18 cellular contexts compared by ENCODE assay signal in genomic region chr5:85334-85995, GRCh38. TPM values are rescaled to one million over a fixed set of nuclear protein-coding genes. Genes with fewer than 3 reads are reported as not detected.
"Had no signal": no experiment of that assay in that cellular context is flagged by ENCODE, and none has a peak within 500 bp of the region (broad histone marks: within the 10 kb centered on the region; RNA-seq: fewer than 3 reads in every experiment).

No MANE protein-coding gene starts in this region.

- H3K4me1 ChIP-seq: psoas muscle, sigmoid colon, tibial nerve had no signal

- H3K9me3 Mint-ChIP-seq: activated T-cell treated with anti-CD3 and anti-CD28 coated beads, Interleukin-2, amount 50 U/mL, for 4 hours; stimulated activated naive B cell treated with anti-CD40 and anti-IgM and Interleukin-4, amounts not matched to agents 10 μg/mL and 1 μg/mL and 100 μg/mL, for 72 hours had no signal

- H3K4me3 Mint-ChIP-seq: activated naive CD8-positive, alpha-beta T cell; activated T-cell treated with anti-CD3 and anti-CD28 coated beads, Interleukin-2, amount 50 U/mL, for 4 hours; naive thymus-derived CD4-positive, alpha-beta T cell; stimulated activated naive B cell treated with anti-CD40 and anti-IgM and Interleukin-4, amounts not matched to agents 10 μg/mL and 1 μg/mL and 100 μg/mL, for 72 hours had no signal

- H3K9me3 ChIP-seq: psoas muscle, sigmoid colon, tibial nerve had no signal

- H3K4me3 ChIP-seq: heart left ventricle, psoas muscle, sigmoid colon, tibial nerve had no signal

- H3K27ac Mint-ChIP-seq: activated naive CD8-positive, alpha-beta T cell; naive thymus-derived CD4-positive, alpha-beta T cell; stimulated activated naive B cell treated with anti-CD40 and anti-IgM and Interleukin-4, amounts not matched to agents 10 μg/mL and 1 μg/mL and 100 μg/mL, for 72 hours had no signal

- ATAC-seq: activated T-cell treated with anti-CD3 and anti-CD28 coated beads, Interleukin-2, amount 50 U/mL, for 4 hours; heart left ventricle; left colon; naive thymus-derived CD4-positive, alpha-beta T cell; psoas muscle; stimulated activated naive B cell treated with anti-CD40 and anti-IgM and Interleukin-4, amounts not matched to agents 10 μg/mL and 1 μg/mL and 100 μg/mL, for 72 hours had no signal

- H3K4me1 Mint-ChIP-seq: naive thymus-derived CD4-positive, alpha-beta T cell; stimulated activated naive B cell treated with anti-CD40 and anti-IgM and Interleukin-4, amounts not matched to agents 10 μg/mL and 1 μg/mL and 100 μg/mL, for 72 hours had no signal

- H3K36me3 ChIP-seq: heart left ventricle, sigmoid colon, tibial nerve had no signal

- H3K27ac ChIP-seq: heart left ventricle, psoas muscle, sigmoid colon, tibial nerve had no signal

- H3K36me3 Mint-ChIP-seq: activated naive CD8-positive, alpha-beta T cell; stimulated activated naive B cell treated with anti-CD40 and anti-IgM and Interleukin-4, amounts not matched to agents 10 μg/mL and 1 μg/mL and 100 μg/mL, for 72 hours had no signal

- DNase-seq: activated CD4-positive, alpha-beta T cell treated with anti-CD3 and anti-CD28 coated beads for 1 hour; activated CD4-positive, alpha-beta T cell treated with anti-CD3 and anti-CD28 coated beads, Interleukin-2, amount 50 U/mL, for 48 hours; activated effector memory CD4-positive, alpha-beta T cell treated with anti-CD3 and anti-CD28 coated beads, Interleukin-2, amount 50 U/mL, for 16 hours; activated T-cell treated with anti-CD3 and anti-CD28 coated beads, Interleukin-2, amount 50 U/mL, for 4 hours; anterior cingulate cortex; foreskin melanocyte; left colon; naive thymus-derived CD4-positive, alpha-beta T cell; nucleus accumbens; psoas muscle; sigmoid colon; stimulated activated CD4-positive, alpha-beta T cell treated with anti-CD3 and anti-CD28 coated beads, Interleukin-2, amount 100 ng/mL, for 24 hours; stimulated activated naive B cell treated with anti-CD40 and anti-IgM and Interleukin-4, amounts not matched to agents 10 μg/mL and 1 μg/mL and 100 μg/mL, for 72 hours; T-helper 9 cell had no signal

RNA-seq across cellular contexts. Expression of gene PLEKHG4B, which starts 6.5 kb away (rescaled TPM):
- total RNA-seq: endothelial cell of umbilical vein, psoas muscle had no signal
- polyA plus RNA-seq: endothelial cell of umbilical vein; heart left ventricle; naive thymus-derived CD4-positive, alpha-beta T cell had no signal
